20 cellular contexts compared by ENCODE assay signal in genomic region chr18:43933177-43933576, GRCh38.
DNase-seq lines count a peak whose midpoint lies in the region; TF ChIP-seq lines count a peak whose summit lies in the region.
"Had no signal": no experiment of that assay in that cellular context is flagged by ENCODE, and none has a peak within 500 bp of the region (broad histone marks: within the 10 kb centered on the region; RNA-seq: fewer than 3 reads in every experiment).

No MANE protein-coding gene starts in this region.

- no peaks in the 10 kb centered on the region for H3K4me1 ChIP-seq in neural progenitor cell
- H3K4me1 ChIP-seq: Caco-2 had no signal

- no peak overlapping the region for H3K27ac Mint-ChIP-seq in neural progenitor cell
- H3K27ac Mint-ChIP-seq: CD4-positive, alpha-beta memory T cell had no signal

- H3K79me2 ChIP-seq in neural progenitor cell (ENCODE audit: low read depth) = no peaks in the 10 kb centered on the region

- no peaks in the 10 kb centered on the region for H3F3A ChIP-seq in neural progenitor cell (ENCODE audit: low read depth)

- TF ChIP-seq CTCF in fibroblast of mammary gland (conservative IDR thresholded peaks at IDR 0.05; ENCODE audit: control insufficient read depth, insufficient read depth, low read depth, low read length) = no peak
- TF ChIP-seq CTCF in neural progenitor cell (IDR thresholded peaks at IDR 0.05) = no peak

- no peaks in the 10 kb centered on the region for H3K36me3 Mint-ChIP-seq in neural progenitor cell
- H3K36me3 Mint-ChIP-seq: CD4-positive, alpha-beta memory T cell had no signal

- no peak overlapping the region for H3K4me3 Mint-ChIP-seq in neural progenitor cell
- H3K4me3 Mint-ChIP-seq: CD4-positive, alpha-beta memory T cell had no signal

- H3K4me1 Mint-ChIP-seq in neural progenitor cell = peaks cover 12% of the 10 kb centered on the region
- H3K4me1 Mint-ChIP-seq: CD4-positive, alpha-beta memory T cell had no signal

- no peaks in the 10 kb centered on the region for H3K27me3 Mint-ChIP-seq in neural progenitor cell (ENCODE audit: insufficient read depth, low read depth)
- H3K27me3 Mint-ChIP-seq: CD4-positive, alpha-beta memory T cell had no signal

- no peak overlapping the region for H3K4me2 ChIP-seq in neural progenitor cell
- H3K4me2 ChIP-seq: BLaER1 had no signal

- no peaks in the 10 kb centered on the region for H3K9me3 Mint-ChIP-seq in neural progenitor cell

- H3K9ac ChIP-seq in neural progenitor cell = no peak overlapping the region
- H3K9ac ChIP-seq: BLaER1, GM23248 had no signal

- H2AFZ ChIP-seq in neural progenitor cell (replicated peaks) = peak overlapping the region; percentile 51
- H2AFZ ChIP-seq: GM23248 had no signal

- no peaks in the 10 kb centered on the region for H3K9me3 ChIP-seq in neural progenitor cell (ENCODE audit: low read depth)
- H3K9me3 ChIP-seq: BLaER1, Caco-2 had no signal

- no peaks in the 10 kb centered on the region for H3K36me3 ChIP-seq in neural progenitor cell
- H3K36me3 ChIP-seq: BLaER1 had no signal

- in situ Hi-C loops in SK-MEL-5 (cut with HindIII; ENCODE audit: low pct_unique_long_range_greater_than_20kb, low sequenced_read_pairs) = no loop called here

- H3K27ac ChIP-seq in neural progenitor cell = no peak overlapping the region
- H3K27ac ChIP-seq: BLaER1, GM23248 had no signal

- peak; percentile 47 for DNase-seq in SK-MEL-5 (ENCODE audit: low read depth, low spot score)
- DNase-seq in fibroblast of mammary gland (ENCODE audit: low read depth) = peak; percentile 74
- DNase-seq in neural progenitor cell (ENCODE audit: low spot score) = no peak
- DNase-seq in NCI-H345 (lab: John Stamatoyannopoulos, UW) = no peak
- no peak for DNase-seq in NCI-H510A (lab: John Stamatoyannopoulos, UW)
- no peak for DNase-seq in NCI-H1417 (lab: John Stamatoyannopoulos, UW)
- no peak for DNase-seq in EL
- DNase-seq: Caco-2; CD4-positive, alpha-beta memory T cell; DMS 273 treated with DMSO at 0.1 percent for 48 hours; HCEC 1CT; KBM-7; NCI-H1092; NCI-H1436 treated with DMSO at 0.1 percent for 48 hours; NCI-H2029; NCI-H226; NCI-H524 treated with DMSO at 0.1 percent for 48 hours; NCI-H82 had no signal

- H3K27me3 ChIP-seq in neural progenitor cell = no peaks in the 10 kb centered on the region
- H3K27me3 ChIP-seq: BLaER1 had no signal

- no peaks in the 10 kb centered on the region for H4K20me1 ChIP-seq in neural progenitor cell (ENCODE audit: low read depth)
- H4K20me1 ChIP-seq: BLaER1 had no signal

- H3K4me3 ChIP-seq in fibroblast of mammary gland (ENCODE audit: control insufficient read depth, low read depth, low read length) (peak overlapping the region; percentile 12), neural progenitor cell (no peak overlapping the region)
- H3K4me3 ChIP-seq: BLaER1, GM23248 had no signal

Comparison
In these comparisons a context has a peak if more than half of its experiments do, and no peak if none do; other contexts are left out.
1. DNase-seq: peak in SK-MEL-5 (single experiment) and fibroblast of mammary gland (single experiment); none in neural progenitor cell (single experiment), NCI-H345 (single experiment), NCI-H510A (single experiment), NCI-H1417 (0 of 3) and EL (single experiment).